3 cellular contexts compared by ENCODE assay signal in the genomic region with DNA sequence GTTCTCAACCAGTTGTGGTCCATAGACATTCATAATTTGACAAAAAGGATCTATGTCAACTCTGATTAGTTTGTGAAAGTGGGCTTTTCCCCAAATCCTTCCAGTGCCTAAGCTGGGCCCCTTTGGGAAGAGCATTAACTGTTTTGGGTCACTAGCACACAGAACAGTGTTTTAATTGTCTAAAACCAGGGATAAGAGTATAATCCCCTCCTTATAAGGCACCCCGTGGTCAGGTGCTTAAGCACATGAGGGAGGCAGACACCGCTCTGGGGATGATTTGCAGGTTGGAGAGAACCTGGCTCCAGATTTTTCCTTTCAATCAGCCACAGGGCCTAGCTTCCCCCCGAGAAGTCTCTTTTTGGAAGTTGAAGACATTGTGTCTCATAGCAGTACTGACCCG.
TF ChIP-seq lines count a peak whose summit lies in the region.

No MANE protein-coding gene starts in this region.

TF ChIP-seq in GM23338, 12 proteins besides CTCF, POLR2A, EP300 and RAD21 (continues in another document):
- TF ChIP-seq POLR2AphosphoS5 (IDR thresholded peaks at IDR 0.05; ENCODE audit: low read depth) (no peak), ZNF114 (CRISPR knock-in tag; IDR thresholded peaks at IDR 0.05) (no peak), ZNF331 (CRISPR knock-in tag; IDR thresholded peaks at IDR 0.05; ENCODE audit: low read depth) (no peak)
- TF ChIP-seq, protein P1, sequence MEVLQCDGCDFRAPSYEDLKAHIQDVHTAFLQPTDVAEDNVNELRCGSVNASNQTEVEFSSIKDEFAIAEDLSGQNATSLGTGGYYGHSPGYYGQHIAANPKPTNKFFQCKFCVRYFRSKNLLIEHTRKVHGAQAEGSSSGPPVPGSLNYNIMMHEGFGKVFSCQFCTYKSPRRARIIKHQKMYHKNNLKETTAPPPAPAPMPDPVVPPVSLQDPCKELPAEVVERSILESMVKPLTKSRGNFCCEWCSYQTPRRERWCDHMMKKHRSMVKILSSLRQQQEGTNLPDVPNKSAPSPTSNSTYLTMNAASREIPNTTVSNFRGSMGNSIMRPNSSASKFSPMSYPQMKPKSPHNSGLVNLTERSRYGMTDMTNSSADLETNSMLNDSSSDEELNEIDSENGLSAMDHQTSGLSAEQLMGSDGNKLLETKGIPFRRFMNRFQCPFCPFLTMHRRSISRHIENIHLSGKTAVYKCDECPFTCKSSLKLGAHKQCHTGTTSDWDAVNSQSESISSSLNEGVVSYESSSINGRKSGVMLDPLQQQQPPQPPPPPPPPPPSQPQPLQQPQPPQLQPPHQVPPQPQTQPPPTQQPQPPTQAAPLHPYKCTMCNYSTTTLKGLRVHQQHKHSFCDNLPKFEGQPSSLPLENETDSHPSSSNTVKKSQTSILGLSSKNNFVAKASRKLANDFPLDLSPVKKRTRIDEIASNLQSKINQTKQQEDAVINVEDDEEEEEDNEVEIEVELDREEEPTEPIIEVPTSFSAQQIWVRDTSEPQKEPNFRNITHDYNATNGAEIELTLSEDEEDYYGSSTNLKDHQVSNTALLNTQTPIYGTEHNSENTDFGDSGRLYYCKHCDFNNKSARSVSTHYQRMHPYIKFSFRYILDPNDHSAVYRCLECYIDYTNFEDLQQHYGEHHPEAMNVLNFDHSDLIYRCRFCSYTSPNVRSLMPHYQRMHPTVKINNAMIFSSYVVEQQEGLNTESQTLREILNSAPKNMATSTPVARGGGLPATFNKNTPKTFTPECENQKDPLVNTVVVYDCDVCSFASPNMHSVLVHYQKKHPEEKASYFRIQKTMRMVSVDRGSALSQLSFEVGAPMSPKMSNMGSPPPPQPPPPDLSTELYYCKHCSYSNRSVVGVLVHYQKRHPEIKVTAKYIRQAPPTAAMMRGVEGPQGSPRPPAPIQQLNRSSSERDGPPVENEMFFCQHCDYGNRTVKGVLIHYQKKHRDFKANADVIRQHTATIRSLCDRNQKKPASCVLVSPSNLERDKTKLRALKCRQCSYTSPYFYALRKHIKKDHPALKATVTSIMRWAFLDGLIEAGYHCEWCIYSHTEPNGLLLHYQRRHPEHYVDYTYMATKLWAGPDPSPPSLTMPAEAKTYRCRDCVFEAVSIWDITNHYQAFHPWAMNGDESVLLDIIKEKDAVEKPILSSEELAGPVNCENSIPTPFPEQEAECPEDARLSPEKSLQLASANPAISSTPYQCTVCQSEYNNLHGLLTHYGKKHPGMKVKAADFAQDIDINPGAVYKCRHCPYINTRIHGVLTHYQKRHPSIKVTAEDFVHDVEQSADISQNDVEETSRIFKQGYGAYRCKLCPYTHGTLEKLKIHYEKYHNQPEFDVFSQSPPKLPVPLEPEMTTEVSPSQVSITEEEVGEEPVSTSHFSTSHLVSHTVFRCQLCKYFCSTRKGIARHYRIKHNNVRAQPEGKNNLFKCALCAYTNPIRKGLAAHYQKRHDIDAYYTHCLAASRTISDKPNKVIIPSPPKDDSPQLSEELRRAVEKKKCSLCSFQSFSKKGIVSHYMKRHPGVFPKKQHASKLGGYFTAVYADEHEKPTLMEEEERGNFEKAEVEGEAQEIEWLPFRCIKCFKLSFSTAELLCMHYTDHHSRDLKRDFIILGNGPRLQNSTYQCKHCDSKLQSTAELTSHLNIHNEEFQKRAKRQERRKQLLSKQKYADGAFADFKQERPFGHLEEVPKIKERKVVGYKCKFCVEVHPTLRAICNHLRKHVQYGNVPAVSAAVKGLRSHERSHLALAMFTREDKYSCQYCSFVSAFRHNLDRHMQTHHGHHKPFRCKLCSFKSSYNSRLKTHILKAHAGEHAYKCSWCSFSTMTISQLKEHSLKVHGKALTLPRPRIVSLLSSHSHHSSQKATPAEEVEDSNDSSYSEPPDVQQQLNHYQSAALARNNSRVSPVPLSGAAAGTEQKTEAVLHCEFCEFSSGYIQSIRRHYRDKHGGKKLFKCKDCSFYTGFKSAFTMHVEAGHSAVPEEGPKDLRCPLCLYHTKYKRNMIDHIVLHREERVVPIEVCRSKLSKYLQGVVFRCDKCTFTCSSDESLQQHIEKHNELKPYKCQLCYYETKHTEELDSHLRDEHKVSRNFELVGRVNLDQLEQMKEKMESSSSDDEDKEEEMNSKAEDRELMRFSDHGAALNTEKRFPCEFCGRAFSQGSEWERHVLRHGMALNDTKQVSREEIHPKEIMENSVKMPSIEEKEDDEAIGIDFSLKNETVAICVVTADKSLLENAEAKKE (CRISPR knock-in tag; IDR thresholded peaks at IDR 0.05), result no peak

TF ChIP-seq in IMR-90, 13 proteins besides CTCF, POLR2A, EP300 and RAD21:
- TF ChIP-seq MAFK (IDR thresholded peaks at IDR 0.05; ENCODE audit: low read depth, low read length) (no peak), SMC3 (IDR thresholded peaks at IDR 0.05; ENCODE audit: low read depth, low read length) (no peak)
- TF ChIP-seq, protein P2, sequence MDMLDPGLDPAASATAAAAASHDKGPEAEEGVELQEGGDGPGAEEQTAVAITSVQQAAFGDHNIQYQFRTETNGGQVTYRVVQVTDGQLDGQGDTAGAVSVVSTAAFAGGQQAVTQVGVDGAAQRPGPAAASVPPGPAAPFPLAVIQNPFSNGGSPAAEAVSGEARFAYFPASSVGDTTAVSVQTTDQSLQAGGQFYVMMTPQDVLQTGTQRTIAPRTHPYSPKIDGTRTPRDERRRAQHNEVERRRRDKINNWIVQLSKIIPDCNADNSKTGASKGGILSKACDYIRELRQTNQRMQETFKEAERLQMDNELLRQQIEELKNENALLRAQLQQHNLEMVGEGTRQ (IDR thresholded peaks at IDR 0.05; ENCODE audit: low read depth, low read length), result no peak

TF ChIP-seq in H1, 55 proteins besides CTCF, POLR2A, EP300 and RAD21:
- TF ChIP-seq, protein P3, sequence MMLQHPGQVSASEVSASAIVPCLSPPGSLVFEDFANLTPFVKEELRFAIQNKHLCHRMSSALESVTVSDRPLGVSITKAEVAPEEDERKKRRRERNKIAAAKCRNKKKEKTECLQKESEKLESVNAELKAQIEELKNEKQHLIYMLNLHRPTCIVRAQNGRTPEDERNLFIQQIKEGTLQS (IDR thresholded peaks at IDR 0.05; ENCODE audit: insufficient read depth, low read depth, low read length), result no peak
- TF ChIP-seq NRF1 (IDR thresholded peaks at IDR 0.05; ENCODE audit: low read depth, low read length) (no peak), POU5F1 (IDR thresholded peaks at IDR 0.05; ENCODE audit: low read depth, low read length) (no peak), SRF (IDR thresholded peaks at IDR 0.05; ENCODE audit: low read depth, low read length) (no peak), GABPA (IDR thresholded peaks at IDR 0.05; ENCODE audit: borderline replicate concordance, insufficient read depth, low read length) (no peak), SP1 (IDR thresholded peaks at IDR 0.05; ENCODE audit: low read depth, low read length) (no peak), ZNF274 (IDR thresholded peaks at IDR 0.05; ENCODE audit: borderline replicate concordance, extremely low read depth, low read length) (no peak), TAF7 (optimal IDR thresholded peaks at IDR 0.05; ENCODE audit: borderline replicate concordance, low read depth, low read length) (no peak), CTBP2 (IDR thresholded peaks at IDR 0.05; ENCODE audit: borderline replicate concordance, insufficient read depth, insufficient read length, low read length) (no peak), PHF8 (conservative IDR thresholded peaks at IDR 0.05; ENCODE audit: low read depth, low read length) (no peak), SP4 (IDR thresholded peaks at IDR 0.05; ENCODE audit: low read length) (no peak), ASH2L (IDR thresholded peaks at IDR 0.05; ENCODE audit: low read length) (no peak), KDM1A (IDR thresholded peaks at IDR 0.05; ENCODE audit: borderline replicate concordance, low read length) (no peak), EZH2 (IDR thresholded peaks at IDR 0.05; ENCODE audit: low read depth, low read length, severe bottlenecking) (no peak), NANOG (IDR thresholded peaks at IDR 0.05; ENCODE audit: insufficient read depth, low read depth, low read length, poor library complexity, severe bottlenecking) (no peak), JUN (IDR thresholded peaks at IDR 0.05; ENCODE audit: low read depth, low read length) (no peak)
- TF ChIP-seq, protein P4, sequence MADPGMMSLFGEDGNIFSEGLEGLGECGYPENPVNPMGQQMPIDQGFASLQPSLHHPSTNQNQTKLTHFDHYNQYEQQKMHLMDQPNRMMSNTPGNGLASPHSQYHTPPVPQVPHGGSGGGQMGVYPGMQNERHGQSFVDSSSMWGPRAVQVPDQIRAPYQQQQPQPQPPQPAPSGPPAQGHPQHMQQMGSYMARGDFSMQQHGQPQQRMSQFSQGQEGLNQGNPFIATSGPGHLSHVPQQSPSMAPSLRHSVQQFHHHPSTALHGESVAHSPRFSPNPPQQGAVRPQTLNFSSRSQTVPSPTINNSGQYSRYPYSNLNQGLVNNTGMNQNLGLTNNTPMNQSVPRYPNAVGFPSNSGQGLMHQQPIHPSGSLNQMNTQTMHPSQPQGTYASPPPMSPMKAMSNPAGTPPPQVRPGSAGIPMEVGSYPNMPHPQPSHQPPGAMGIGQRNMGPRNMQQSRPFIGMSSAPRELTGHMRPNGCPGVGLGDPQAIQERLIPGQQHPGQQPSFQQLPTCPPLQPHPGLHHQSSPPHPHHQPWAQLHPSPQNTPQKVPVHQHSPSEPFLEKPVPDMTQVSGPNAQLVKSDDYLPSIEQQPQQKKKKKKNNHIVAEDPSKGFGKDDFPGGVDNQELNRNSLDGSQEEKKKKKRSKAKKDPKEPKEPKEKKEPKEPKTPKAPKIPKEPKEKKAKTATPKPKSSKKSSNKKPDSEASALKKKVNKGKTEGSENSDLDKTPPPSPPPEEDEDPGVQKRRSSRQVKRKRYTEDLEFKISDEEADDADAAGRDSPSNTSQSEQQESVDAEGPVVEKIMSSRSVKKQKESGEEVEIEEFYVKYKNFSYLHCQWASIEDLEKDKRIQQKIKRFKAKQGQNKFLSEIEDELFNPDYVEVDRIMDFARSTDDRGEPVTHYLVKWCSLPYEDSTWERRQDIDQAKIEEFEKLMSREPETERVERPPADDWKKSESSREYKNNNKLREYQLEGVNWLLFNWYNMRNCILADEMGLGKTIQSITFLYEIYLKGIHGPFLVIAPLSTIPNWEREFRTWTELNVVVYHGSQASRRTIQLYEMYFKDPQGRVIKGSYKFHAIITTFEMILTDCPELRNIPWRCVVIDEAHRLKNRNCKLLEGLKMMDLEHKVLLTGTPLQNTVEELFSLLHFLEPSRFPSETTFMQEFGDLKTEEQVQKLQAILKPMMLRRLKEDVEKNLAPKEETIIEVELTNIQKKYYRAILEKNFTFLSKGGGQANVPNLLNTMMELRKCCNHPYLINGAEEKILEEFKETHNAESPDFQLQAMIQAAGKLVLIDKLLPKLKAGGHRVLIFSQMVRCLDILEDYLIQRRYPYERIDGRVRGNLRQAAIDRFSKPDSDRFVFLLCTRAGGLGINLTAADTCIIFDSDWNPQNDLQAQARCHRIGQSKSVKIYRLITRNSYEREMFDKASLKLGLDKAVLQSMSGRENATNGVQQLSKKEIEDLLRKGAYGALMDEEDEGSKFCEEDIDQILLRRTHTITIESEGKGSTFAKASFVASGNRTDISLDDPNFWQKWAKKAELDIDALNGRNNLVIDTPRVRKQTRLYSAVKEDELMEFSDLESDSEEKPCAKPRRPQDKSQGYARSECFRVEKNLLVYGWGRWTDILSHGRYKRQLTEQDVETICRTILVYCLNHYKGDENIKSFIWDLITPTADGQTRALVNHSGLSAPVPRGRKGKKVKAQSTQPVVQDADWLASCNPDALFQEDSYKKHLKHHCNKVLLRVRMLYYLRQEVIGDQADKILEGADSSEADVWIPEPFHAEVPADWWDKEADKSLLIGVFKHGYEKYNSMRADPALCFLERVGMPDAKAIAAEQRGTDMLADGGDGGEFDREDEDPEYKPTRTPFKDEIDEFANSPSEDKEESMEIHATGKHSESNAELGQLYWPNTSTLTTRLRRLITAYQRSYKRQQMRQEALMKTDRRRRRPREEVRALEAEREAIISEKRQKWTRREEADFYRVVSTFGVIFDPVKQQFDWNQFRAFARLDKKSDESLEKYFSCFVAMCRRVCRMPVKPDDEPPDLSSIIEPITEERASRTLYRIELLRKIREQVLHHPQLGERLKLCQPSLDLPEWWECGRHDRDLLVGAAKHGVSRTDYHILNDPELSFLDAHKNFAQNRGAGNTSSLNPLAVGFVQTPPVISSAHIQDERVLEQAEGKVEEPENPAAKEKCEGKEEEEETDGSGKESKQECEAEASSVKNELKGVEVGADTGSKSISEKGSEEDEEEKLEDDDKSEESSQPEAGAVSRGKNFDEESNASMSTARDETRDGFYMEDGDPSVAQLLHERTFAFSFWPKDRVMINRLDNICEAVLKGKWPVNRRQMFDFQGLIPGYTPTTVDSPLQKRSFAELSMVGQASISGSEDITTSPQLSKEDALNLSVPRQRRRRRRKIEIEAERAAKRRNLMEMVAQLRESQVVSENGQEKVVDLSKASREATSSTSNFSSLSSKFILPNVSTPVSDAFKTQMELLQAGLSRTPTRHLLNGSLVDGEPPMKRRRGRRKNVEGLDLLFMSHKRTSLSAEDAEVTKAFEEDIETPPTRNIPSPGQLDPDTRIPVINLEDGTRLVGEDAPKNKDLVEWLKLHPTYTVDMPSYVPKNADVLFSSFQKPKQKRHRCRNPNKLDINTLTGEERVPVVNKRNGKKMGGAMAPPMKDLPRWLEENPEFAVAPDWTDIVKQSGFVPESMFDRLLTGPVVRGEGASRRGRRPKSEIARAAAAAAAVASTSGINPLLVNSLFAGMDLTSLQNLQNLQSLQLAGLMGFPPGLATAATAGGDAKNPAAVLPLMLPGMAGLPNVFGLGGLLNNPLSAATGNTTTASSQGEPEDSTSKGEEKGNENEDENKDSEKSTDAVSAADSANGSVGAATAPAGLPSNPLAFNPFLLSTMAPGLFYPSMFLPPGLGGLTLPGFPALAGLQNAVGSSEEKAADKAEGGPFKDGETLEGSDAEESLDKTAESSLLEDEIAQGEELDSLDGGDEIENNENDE (IDR thresholded peaks at IDR 0.05; ENCODE audit: insufficient replicate concordance, low read length), result no peak
- TF ChIP-seq, protein P5, sequence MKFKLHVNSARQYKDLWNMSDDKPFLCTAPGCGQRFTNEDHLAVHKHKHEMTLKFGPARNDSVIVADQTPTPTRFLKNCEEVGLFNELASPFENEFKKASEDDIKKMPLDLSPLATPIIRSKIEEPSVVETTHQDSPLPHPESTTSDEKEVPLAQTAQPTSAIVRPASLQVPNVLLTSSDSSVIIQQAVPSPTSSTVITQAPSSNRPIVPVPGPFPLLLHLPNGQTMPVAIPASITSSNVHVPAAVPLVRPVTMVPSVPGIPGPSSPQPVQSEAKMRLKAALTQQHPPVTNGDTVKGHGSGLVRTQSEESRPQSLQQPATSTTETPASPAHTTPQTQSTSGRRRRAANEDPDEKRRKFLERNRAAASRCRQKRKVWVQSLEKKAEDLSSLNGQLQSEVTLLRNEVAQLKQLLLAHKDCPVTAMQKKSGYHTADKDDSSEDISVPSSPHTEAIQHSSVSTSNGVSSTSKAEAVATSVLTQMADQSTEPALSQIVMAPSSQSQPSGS (IDR thresholded peaks at IDR 0.05; ENCODE audit: low read length), result no peak
